ENCODE assay signal across 19 cellular contexts in the genomic region with DNA sequence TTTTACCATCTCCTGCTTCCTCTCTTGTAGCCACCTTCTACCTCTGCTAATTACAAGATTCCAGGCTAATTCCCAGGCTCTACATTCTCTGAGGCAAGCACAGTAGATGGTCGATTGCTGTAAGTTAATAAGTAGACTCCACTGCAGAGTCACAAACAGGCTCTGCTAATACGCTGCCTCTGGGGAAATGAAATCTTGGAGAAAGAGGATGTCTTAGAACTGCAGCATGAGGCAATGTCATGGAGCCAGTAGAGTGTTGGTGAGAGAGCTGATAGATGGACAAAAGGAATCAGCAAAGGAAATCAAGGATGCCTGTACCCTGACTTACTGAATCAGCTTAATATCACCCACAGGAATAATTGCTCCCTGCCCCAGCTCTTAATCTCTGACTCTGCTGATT.
A peak's percentile ranks its signal among the peaks of the same experiment; 100 is the strongest.
DNase-seq lines count a peak whose midpoint lies in the region; ATAC-seq, FAIRE-seq and TF ChIP-seq lines count a peak whose summit lies in the region.
"Had no signal": no experiment of that assay in that cellular context is flagged by ENCODE, and none has a peak within 500 bp of the region (broad histone marks: within the 10 kb centered on the region; RNA-seq: fewer than 3 reads in every experiment).

No MANE protein-coding gene starts in this region.

- H3K23me2 ChIP-seq in H1 (ENCODE audit: low read depth, low read length) = no peaks in the 10 kb centered on the region

- 0 out of 2 replicates have a peak overlapping the region, but pooled peaks have one; percentile 24 for H3K27ac ChIP-seq in GM23338 (ENCODE audit: low read depth)
- H3K27ac ChIP-seq in H1 (ENCODE audit: low read depth, low read length) = no peak overlapping the region
- H3K27ac ChIP-seq: BLaER1 treated with 17β-estradiol and CSF1 and Interleukin-3, amounts not matched to agents 10 nM and 100 nM had no signal

- FAIRE-seq in H1 (lab: Jason Lieb, UNC) = no peak
- FAIRE-seq: GM12892, GM18507, HTR-8/SVneo, K562 had no signal

- H2AFZ ChIP-seq in GM23338 (0 out of 2 replicates have a peak overlapping the region, but pooled peaks have one; percentile 30), H1 (ENCODE audit: low read length) (no peak overlapping the region)

- TF ChIP-seq EP300 in H1 (IDR thresholded peaks at IDR 0.05; ENCODE audit: borderline replicate concordance in 1 of 2, low read depth in 2 of 2, low read length in 2 of 2) = no peak

- no peak; the same call in 1 of the 3 replicates for ATAC-seq in GM23338
- no peak for ATAC-seq in HG03439 (IDR thresholded peaks at IDR 0.05; ENCODE audit: unreplicated experiment)
- ATAC-seq: K562 had no signal

- H3K4me1 ChIP-seq in GM23338 (ENCODE audit: insufficient read depth) = peaks cover 30% of the 10 kb centered on the region
- peaks cover 0 to 8% (median 3%) of the 10 kb centered on the region in 4 experiments; a peak in 4 of 7 replicates for H3K4me1 ChIP-seq in H1 (replicated peaks in 1 of 4; ENCODE audit: control insufficient read depth in 3 of 4, insufficient read depth in 4 of 4, low read length in 3 of 4)
- H3K4me1 ChIP-seq: BLaER1 treated with 17β-estradiol and CSF1 and Interleukin-3, amounts not matched to agents 10 nM and 100 nM; HAP-1 had no signal

- H2BK20ac ChIP-seq in H1 (ENCODE audit: low read length) = no peak overlapping the region; the same call in 1 of the 2 replicates

- H3K9ac ChIP-seq in H1 (replicated peaks in 1 of 4; ENCODE audit: extremely low read depth in 1 of 4, low read depth in 3 of 4, low read length in 3 of 4) = no peak overlapping the region
- H3K9ac ChIP-seq: BLaER1 treated with 17β-estradiol and CSF1 and Interleukin-3, amounts not matched to agents 10 nM and 100 nM had no signal

- H2BK12ac ChIP-seq in H1 (ENCODE audit: low read depth, low read length) = no peak overlapping the region

- H3K36me3 Mint-ChIP-seq in GM23338 (ENCODE audit: low read depth) = no peaks in the 10 kb centered on the region
- H3K36me3 Mint-ChIP-seq in T-helper 2 cell treated with Interferon-gamma antibody and Interleukin-4, amounts not matched to agents 5 μg/mL and 100 μg/mL, for 36 hours (ENCODE audit: low read depth) = no peaks in the 10 kb centered on the region
- H3K36me3 Mint-ChIP-seq: CD8-positive, alpha-beta memory T cell had no signal

- no peaks in the 10 kb centered on the region for H3K9me2 ChIP-seq in GM23338 (ENCODE audit: insufficient read depth)

- H3K56ac ChIP-seq in H1 (replicated peaks; ENCODE audit: insufficient read length, low read depth, low read length) = no peak overlapping the region

- H3K4me2 ChIP-seq in GM23338 (peak overlapping the region; percentile 44; the same call in 1 of the 2 replicates), H1 (ENCODE audit: insufficient read depth in 1 of 2, low read depth in 2 of 2, low read length in 2 of 2) (no peak overlapping the region)
- H3K4me2 ChIP-seq: BLaER1 treated with 17β-estradiol and CSF1 and Interleukin-3, amounts not matched to agents 10 nM and 100 nM had no signal

- no peak overlapping the region for H2BK15ac ChIP-seq in H1 (ENCODE audit: low read length)

- H3F3A ChIP-seq in GM23338 (replicated peaks; ENCODE audit: low read depth) = no peaks in the 10 kb centered on the region

- H3K27me3 ChIP-seq in GM23338 (ENCODE audit: insufficient read depth) = no peaks in the 10 kb centered on the region
- no peaks in the 10 kb centered on the region for H3K27me3 ChIP-seq in H1 (replicated peaks in 1 of 4; ENCODE audit: control insufficient read depth in 3 of 4, extremely low read depth in 1 of 4, insufficient read depth in 3 of 4, low read length in 3 of 4)
- H3K27me3 ChIP-seq: BLaER1 treated with 17β-estradiol and CSF1 and Interleukin-3, amounts not matched to agents 10 nM and 100 nM had no signal

- H4K91ac ChIP-seq in H1 (replicated peaks; ENCODE audit: insufficient read length, low read length) = no peak overlapping the region

- no peak overlapping the region for H3K4ac ChIP-seq in H1 (replicated peaks; ENCODE audit: insufficient read length, low read depth, low read length)

- no peak overlapping the region for H3K4me3 ChIP-seq in GM23338
- H3K4me3 ChIP-seq in NB4 (ENCODE audit: low read depth, low read length) = no peak overlapping the region
- H3K4me3 ChIP-seq in H1 (ENCODE audit: extremely low read depth in 1 of 4, insufficient read depth in 2 of 4, low read depth in 3 of 4, low read length in 4 of 4) = no peak overlapping the region
- H3K4me3 ChIP-seq: BLaER1 treated with 17β-estradiol and CSF1 and Interleukin-3, amounts not matched to agents 10 nM and 100 nM; HAP-1; K562 had no signal

- H3K79me2 ChIP-seq in GM23338 (replicated peaks; ENCODE audit: insufficient read depth) = no peaks in the 10 kb centered on the region
- H3K79me2 ChIP-seq in H1 (ENCODE audit: control insufficient read depth in 1 of 2, insufficient read depth in 2 of 2, low read length in 2 of 2) = no peaks in the 10 kb centered on the region

- H2AK5ac ChIP-seq in H1 (ENCODE audit: low read depth, low read length) = no peak overlapping the region

- no peaks in the 10 kb centered on the region for H3K9me3 Mint-ChIP-seq in GM23338
- H3K9me3 Mint-ChIP-seq in T-helper 2 cell treated with Interferon-gamma antibody and Interleukin-4, amounts not matched to agents 5 μg/mL and 100 μg/mL, for 36 hours = peaks cover 17% of the 10 kb centered on the region

- 81% methylated on average over 2 of the region's 2 CpGs; no CpG with 5 or more reads in 1 of the 2 experiments for WGBS in H1 (ENCODE audit: extremely low coverage in 1 of 2, insufficient coverage in 1 of 2, insufficient read length in 1 of 2, insufficient replicate concordance in 2 of 2, low coverage in 1 of 2, low lambda C conversion rate in 2 of 2, missing lambda C conversion rate in 1 of 2), 2 experiments

- H4K8ac ChIP-seq in H1 (ENCODE audit: extremely low read depth, insufficient read depth, low read length) = no peak overlapping the region

- no peak overlapping the region for H3K4me3 Mint-ChIP-seq in GM23338
- no peak overlapping the region for H3K4me3 Mint-ChIP-seq in T-helper 2 cell treated with Interferon-gamma antibody and Interleukin-4, amounts not matched to agents 5 μg/mL and 100 μg/mL, for 36 hours
- H3K4me3 Mint-ChIP-seq: B cell; CD8-positive, alpha-beta memory T cell had no signal

- no peak for TF ChIP-seq POLR2A in NB4 (IDR thresholded peaks at IDR 0.05; ENCODE audit: extremely low read depth, insufficient read length)
- TF ChIP-seq POLR2A in H1 (IDR thresholded peaks at IDR 0.05; ENCODE audit: control extremely low read depth in 1 of 2, low read depth in 2 of 2, low read length in 2 of 2) = no peak

- H3K36me3 ChIP-seq in GM23338 (ENCODE audit: insufficient read depth) = no peaks in the 10 kb centered on the region
- no peaks in the 10 kb centered on the region for H3K36me3 ChIP-seq in H1 (ENCODE audit: control insufficient read depth in 2 of 4, insufficient read depth in 4 of 4, low read length in 3 of 4)
- H3K36me3 ChIP-seq: BLaER1 treated with 17β-estradiol and CSF1 and Interleukin-3, amounts not matched to agents 10 nM and 100 nM; HAP-1 had no signal

- H3K18ac ChIP-seq in H1 (ENCODE audit: extremely low read depth, low read length) = no peak overlapping the region

- no peaks in the 10 kb centered on the region for H3K27me3 Mint-ChIP-seq in GM23338 (ENCODE audit: insufficient read depth, low read depth, poor library complexity)
- H3K27me3 Mint-ChIP-seq in T-helper 2 cell treated with Interferon-gamma antibody and Interleukin-4, amounts not matched to agents 5 μg/mL and 100 μg/mL, for 36 hours (ENCODE audit: low read depth) = no peaks in the 10 kb centered on the region
- H3K27me3 Mint-ChIP-seq: B cell; CD8-positive, alpha-beta memory T cell had no signal

- no peak overlapping the region for H3K23ac ChIP-seq in H1 (ENCODE audit: insufficient read length)

- no peaks in the 10 kb centered on the region for H3K79me1 ChIP-seq in H1 (ENCODE audit: low read depth, low read length)

- H4K5ac ChIP-seq in H1 (ENCODE audit: insufficient read length, low read depth, low read length) = no peak overlapping the region

- no peak overlapping the region for H3K27ac Mint-ChIP-seq in GM23338
- H3K27ac Mint-ChIP-seq in T-helper 2 cell treated with Interferon-gamma antibody and Interleukin-4, amounts not matched to agents 5 μg/mL and 100 μg/mL, for 36 hours = no peak overlapping the region
- H3K27ac Mint-ChIP-seq: B cell; CD8-positive, alpha-beta memory T cell had no signal

- peak overlapping the region; percentile 36 for H2BK120ac ChIP-seq in H1 (replicated peaks; ENCODE audit: low read depth, low read length)

- H4K20me1 ChIP-seq in GM23338 (replicated peaks; ENCODE audit: insufficient read depth) (no peaks in the 10 kb centered on the region), H1 (replicated peaks in 1 of 2; ENCODE audit: control insufficient read depth in 1 of 2, insufficient read depth in 2 of 2, low read length in 2 of 2) (no peaks in the 10 kb centered on the region)
- H4K20me1 ChIP-seq: BLaER1 treated with 17β-estradiol and CSF1 and Interleukin-3, amounts not matched to agents 10 nM and 100 nM had no signal

- DNase-seq in GM23338 (ENCODE audit: low spot score) = no peak
- peak; percentile 6 for DNase-seq in NB4 (ENCODE audit: low read depth)
- DNase-seq in H1 (ENCODE audit: low read depth in 1 of 2, low spot score in 2 of 2) = no peak
- DNase-seq in renal cortical epithelial cell (ENCODE audit: low read depth) = peak; percentile 3
- DNase-seq in LoVo (ENCODE audit: low spot score) = no peak
- DNase-seq in T-helper 2 cell treated with Interferon-gamma antibody and Interleukin-4, amounts not matched to agents 5 μg/mL and 100 μg/mL, for 36 hours (ENCODE audit: low spot score) = no peak
- DNase-seq: CD8-positive, alpha-beta memory T cell; COR-L47; GDM1; GOT3; IMR-90 had no signal

- no peaks in the 10 kb centered on the region for H3K9me3 ChIP-seq in H1 (ENCODE audit: insufficient read depth in 2 of 2, low read depth in 1 of 2, low read length in 1 of 2)
- H3K9me3 ChIP-seq: BLaER1 treated with 17β-estradiol and CSF1 and Interleukin-3, amounts not matched to agents 10 nM and 100 nM; HAP-1 had no signal

- CTCF ChIA-PET in H1 (lab: Charles Lee; ENCODE audit: partially characterized antibody) = no interaction called here

- TF ChIP-seq CTCF in GM23338 (conservative IDR thresholded peaks at IDR 0.05; ENCODE audit: low read depth in 2 of 2) (no peak), NB4 (IDR thresholded peaks at IDR 0.05; ENCODE audit: low read depth, low read length) (no peak), H1 (IDR thresholded peaks at IDR 0.05; ENCODE audit: control extremely low read depth in 1 of 3, insufficient read depth in 1 of 3, low read depth in 1 of 3, low read length in 3 of 3) (no peak)

- H3K4me1 Mint-ChIP-seq in GM23338 = peaks cover 28% of the 10 kb centered on the region
- no peaks in the 10 kb centered on the region for H3K4me1 Mint-ChIP-seq in T-helper 2 cell treated with Interferon-gamma antibody and Interleukin-4, amounts not matched to agents 5 μg/mL and 100 μg/mL, for 36 hours (ENCODE audit: low read depth)
- H3K4me1 Mint-ChIP-seq: B cell; CD8-positive, alpha-beta memory T cell had no signal

- no peak overlapping the region for H2BK5ac ChIP-seq in H1 (ENCODE audit: low read depth, low read length)

- POLR2A ChIA-PET in H1 (lab: Charles Lee; ENCODE audit: partially characterized antibody) = no interaction called here

- no peak for TF ChIP-seq RAD21 in H1 (IDR thresholded peaks at IDR 0.05 in 1 of 2, conservative IDR thresholded peaks at IDR 0.05 in 1 of 2; ENCODE audit: low read depth in 2 of 2, low read length in 2 of 2)

- no peak overlapping the region for H3K14ac ChIP-seq in H1 (ENCODE audit: insufficient read length)

TF ChIP-seq in H1, 55 proteins besides CTCF, POLR2A, EP300 and RAD21 (continues in another document):
- no peak for TF ChIP-seq TEAD4 (IDR thresholded peaks at IDR 0.05; ENCODE audit: low read depth, low read length)

Comparison
In these comparisons a context has a peak if more than half of its experiments do, and no peak if none do; other contexts are left out.
1. DNase-seq: peak in NB4 (single experiment) and renal cortical epithelial cell (single experiment); none in GM23338 (single experiment), H1 (0 of 2), LoVo (single experiment) and T-helper 2 cell treated with Interferon-gamma antibody and Interleukin-4, amounts not matched to agents 5 μg/mL and 100 μg/mL, for 36 hours (single experiment).